In genomic region chr2:127888772-127889171, GRCh38 we compare ENCODE assay signal across 25 cellular contexts.
"Had no signal": no experiment of that assay in that cellular context is flagged by ENCODE, and none has a peak within 500 bp of the region (broad histone marks: within the 10 kb centered on the region; RNA-seq: fewer than 3 reads in every experiment).

No MANE protein-coding gene starts in this region.

- H3K27ac Mint-ChIP-seq: activated CD4-positive, alpha-beta memory T cell treated with anti-CD3 and anti-CD28 coated beads for 36 hours; activated CD4-positive, alpha-beta T cell treated with anti-CD3 and anti-CD28 coated beads, Interleukin-2, amount 10 ng/mL, durations not matched to agents 7 days and 5 days; activated T-helper 2 cell treated with anti-CD3 and anti-CD28 coated beads, Interferon-gamma antibody, Interleukin-2, Interleukin-4, amounts not matched to agents 10 μg/mL and 5 μg/mL and 100 μg/mL, durations not matched to agents 14 hours and 24 hours and 36 hours; IgD-negative memory B cell; T-helper 17 cell had no signal

- H3K9me3 ChIP-seq: Peyer's patch, SJSA1 had no signal

- H3K9me3 Mint-ChIP-seq: activated CD4-positive, alpha-beta memory T cell treated with anti-CD3 and anti-CD28 coated beads for 36 hours; activated CD4-positive, alpha-beta T cell treated with anti-CD3 and anti-CD28 coated beads, Interleukin-2, amount 10 ng/mL, durations not matched to agents 7 days and 5 days; activated T-cell treated with anti-CD3 and anti-CD28 coated beads, Interleukin-2, amount 50 U/mL, for 72 hours; activated T-helper 2 cell treated with anti-CD3 and anti-CD28 coated beads, Interferon-gamma antibody, Interleukin-2, Interleukin-4, amounts not matched to agents 10 μg/mL and 5 μg/mL and 100 μg/mL, durations not matched to agents 14 hours and 24 hours and 36 hours; IgD-negative memory B cell had no signal

- FAIRE-seq: TTC549 had no signal

- H3K4me3 Mint-ChIP-seq: activated CD4-positive, alpha-beta memory T cell treated with anti-CD3 and anti-CD28 coated beads for 36 hours; activated CD4-positive, alpha-beta T cell treated with anti-CD3 and anti-CD28 coated beads, Interleukin-2, amount 10 ng/mL, durations not matched to agents 7 days and 5 days; activated T-cell treated with anti-CD3 and anti-CD28 coated beads, Interleukin-2, amount 50 U/mL, for 72 hours; T-helper 17 cell had no signal

- H3K4me3 ChIP-seq: Peyer's patch, SJSA1 had no signal

- DNase-seq: activated CD4-positive, alpha-beta memory T cell treated with anti-CD3 and anti-CD28 coated beads for 36 hours; activated CD4-positive, alpha-beta T cell treated with anti-CD3 and anti-CD28 coated beads, Interleukin-2, amount 10 ng/mL, durations not matched to agents 7 days and 5 days; activated CD4-positive, CD25-positive, alpha-beta regulatory T cell; activated CD8-positive, alpha-beta memory T cell treated with anti-CD3 and anti-CD28 coated beads for 24 hours; activated gamma-delta T cell treated with Interleukin-2 at 50 U/mL for 16 hours; activated naive CD4-positive, alpha-beta T cell treated with anti-CD3 and anti-CD28 coated beads, Interleukin-2, amount 50 U/mL, for 16 hours; activated T-cell treated with anti-CD3 and anti-CD28 coated beads, Interleukin-2, amount 50 U/mL, for 72 hours; cerebellar nuclear complex; NCI-H1092; NCI-H1417; NCI-H2029 treated with DMSO at 0.1 percent for 48 hours; NCI-H345; NCI-H510A; NCI-H526 treated with DMSO at 0.1 percent for 48 hours; NCI-H82; OCI-M1; Peyer's patch; SHP77; T-helper 17 cell; T-helper 9 cell had no signal

- H3K36me3 Mint-ChIP-seq: activated CD4-positive, alpha-beta memory T cell treated with anti-CD3 and anti-CD28 coated beads for 36 hours had no signal

- H3K27me3 Mint-ChIP-seq: activated CD4-positive, alpha-beta memory T cell treated with anti-CD3 and anti-CD28 coated beads for 36 hours; activated CD4-positive, alpha-beta T cell treated with anti-CD3 and anti-CD28 coated beads, Interleukin-2, amount 10 ng/mL, durations not matched to agents 7 days and 5 days; IgD-negative memory B cell; T-helper 17 cell had no signal

- H3K27me3 ChIP-seq: Peyer's patch, SJSA1 had no signal

- ATAC-seq: activated T-cell treated with anti-CD3 and anti-CD28 coated beads, Interleukin-2, amount 50 U/mL, for 72 hours; T-helper 17 cell had no signal

- H3K27ac ChIP-seq: KMS-11, Peyer's patch, SJSA1 had no signal

- H3K9ac ChIP-seq: KMS-11 had no signal
